In genomic region chr9:124478014-124478753, GRCh38 we compare ENCODE assay signal across 17 cellular contexts. TPM values are rescaled to one million over a fixed set of nuclear protein-coding genes. Genes with fewer than 3 reads are reported as not detected.
DNase-seq lines count a peak whose midpoint lies in the region; ATAC-seq, FAIRE-seq and TF ChIP-seq lines count a peak whose summit lies in the region.
"Had no signal": no experiment of that assay in that cellular context is flagged by ENCODE, and none has a peak within 500 bp of the region (broad histone marks: within the 10 kb centered on the region; RNA-seq: fewer than 3 reads in every experiment).

No MANE protein-coding gene starts in this region.

- no peak overlapping the region for H3K14ac ChIP-seq in mesenchymal stem cell (ENCODE audit: low read length in 2 of 2)

- H3K9me3 ChIP-seq in BE2C (no peaks in the 10 kb centered on the region), HAP-1 (no peaks in the 10 kb centered on the region), K562 (replicated peaks; ENCODE audit: control insufficient read depth, insufficient read depth, low read depth, low read length) (no peaks in the 10 kb centered on the region), mesenchymal stem cell (ENCODE audit: control insufficient read depth, low read length) (no peaks in the 10 kb centered on the region)
- H3K9me3 ChIP-seq: colonic mucosa had no signal

- H2BK12ac ChIP-seq in mesenchymal stem cell (ENCODE audit: low read length in 2 of 2): no peak overlapping the region

- no peak for TF ChIP-seq POLR2A in K562 (conservative IDR thresholded peaks at IDR 0.05)

- H3K27ac ChIP-seq in K562 (ENCODE audit: extremely low read depth, low read depth, low read length) (no peak overlapping the region), mesenchymal stem cell (ENCODE audit: low read length, poor library complexity, severe bottlenecking) (no peak overlapping the region)
- H3K27ac ChIP-seq: colonic mucosa, parathyroid adenoma had no signal

- DNase-seq in BE2C (peak; percentile 79), HAP-1 (ENCODE audit: low spot score in 2 of 2) (no peak), K562 (ENCODE audit: extremely low read depth in 1 of 4, low spot score in 3 of 4) (no peak), mesenchymal stem cell (no peak), mesenteric fat pad (ENCODE audit: low spot score) (no peak), SHP77 treated with DMSO at 0.1 percent for 48 hours (lab: John Stamatoyannopoulos, UW) (no peak), Kasumi-1 (lab: John Stamatoyannopoulos, UW) (no peak)
- DNase-seq: activated CD8-positive, alpha-beta memory T cell treated with anti-CD3 and anti-CD28 coated beads for 24 hours; activated naive CD4-positive, alpha-beta T cell treated with anti-CD3 and anti-CD28 coated beads for 36 hours; CD4-positive, alpha-beta T cell; colonic mucosa; left colon; NCI-H187; stimulated activated CD4-positive, alpha-beta T cell treated with anti-CD3 and anti-CD28 coated beads, Interleukin-4, amount 100 ng/mL, for 1 hour; stimulated activated naive CD4-positive, alpha-beta T cell had no signal

- peaks cover 14% of the 10 kb centered on the region for H3K4me1 ChIP-seq in BE2C
- H3K4me1 ChIP-seq in HAP-1: peaks cover 12% of the 10 kb centered on the region
- H3K4me1 ChIP-seq in K562 (replicated peaks in 1 of 2; ENCODE audit: control insufficient read depth in 2 of 2, insufficient read depth in 2 of 2, low read length in 2 of 2): peaks cover 0 to 59% of the 10 kb centered on the region in 2 experiments; a peak in 3 of 5 replicates
- H3K4me1 ChIP-seq in mesenchymal stem cell (ENCODE audit: control insufficient read depth, insufficient read depth, low read depth, low read length): peaks cover 11% of the 10 kb centered on the region
- H3K4me1 ChIP-seq: parathyroid adenoma had no signal

- peaks cover 14% of the 10 kb centered on the region for H4K20me1 ChIP-seq in K562 (replicated peaks; ENCODE audit: control insufficient read depth, insufficient read depth, low read length)

- no peak overlapping the region for H4K91ac ChIP-seq in mesenchymal stem cell (ENCODE audit: low read length)

- H4K8ac ChIP-seq in mesenchymal stem cell (ENCODE audit: low read length): peak overlapping the region; percentile 57

- TF ChIP-seq RAD21 in K562 (CRISPR knock-in tag; conservative IDR thresholded peaks at IDR 0.05 in 1 of 2, IDR thresholded peaks at IDR 0.05 in 1 of 2): no peak

- H3K36me3 ChIP-seq in BE2C: no peaks in the 10 kb centered on the region
- no peaks in the 10 kb centered on the region for H3K36me3 ChIP-seq in HAP-1 (replicated peaks)
- H3K36me3 ChIP-seq in K562 (ENCODE audit: control insufficient read depth, insufficient read depth, low read length): no peaks in the 10 kb centered on the region
- H3K36me3 ChIP-seq in mesenchymal stem cell (ENCODE audit: control insufficient read depth in 1 of 2, insufficient read depth in 2 of 2, low read depth in 1 of 2, low read length in 2 of 2): no peaks in the 10 kb centered on the region
- H3K36me3 ChIP-seq: colonic mucosa had no signal

- no peak for TF ChIP-seq CTCF in BE2C (IDR thresholded peaks at IDR 0.05; ENCODE audit: low read depth, low read length)
- no peak for TF ChIP-seq CTCF in K562 (IDR thresholded peaks at IDR 0.05 in 2 of 3, conservative IDR thresholded peaks at IDR 0.05 in 1 of 3; ENCODE audit: insufficient read depth in 2 of 3, low read depth in 1 of 3, low read length in 3 of 3)

- H2AFZ ChIP-seq in K562 (ENCODE audit: low read depth, low read length) (no peak overlapping the region), mesenchymal stem cell (ENCODE audit: low read depth, low read length) (no peak overlapping the region)
- H2AFZ ChIP-seq: parathyroid adenoma had no signal

- intact Hi-C loops in K562 (cut with micrococcal nuclease): no loop called here

- no peaks in the 10 kb centered on the region for H3K9me1 ChIP-seq in K562 (ENCODE audit: control insufficient read depth, insufficient read depth, low read length)

- H2BK5ac ChIP-seq in mesenchymal stem cell (ENCODE audit: low read depth, low read length, poor library complexity, severe bottlenecking): no peak overlapping the region

- peak overlapping the region in 1 of 2 experiments; percentile 71 for H3K23ac ChIP-seq in mesenchymal stem cell (ENCODE audit: low read length in 2 of 2)

- H2BK15ac ChIP-seq in mesenchymal stem cell (ENCODE audit: low read depth, poor library complexity, severe bottlenecking): peak overlapping the region; percentile 35

- no peak overlapping the region for H2AK5ac ChIP-seq in mesenchymal stem cell (ENCODE audit: low read length, severe bottlenecking)

- TF ChIP-seq EP300 in K562 (IDR thresholded peaks at IDR 0.05; ENCODE audit: low read length): no peak

- peak; percentile 26 for FAIRE-seq in K562 (lab: Jason Lieb, UNC)

- no peaks in the 10 kb centered on the region for H3K79me1 ChIP-seq in mesenchymal stem cell (replicated peaks; ENCODE audit: low read length, poor library complexity, severe bottlenecking)

- no peak overlapping the region for H3K18ac ChIP-seq in mesenchymal stem cell (ENCODE audit: low read depth in 1 of 2, low read length in 2 of 2)

- H3K4me2 ChIP-seq in K562 (ENCODE audit: insufficient read depth, low read length) (no peak overlapping the region), mesenchymal stem cell (ENCODE audit: low read length, poor library complexity, severe bottlenecking) (peak overlapping the region; percentile 19)

- CTCF ChIA-PET in K562 (lab: Yijun Ruan, JAX; ENCODE audit: low intra/inter-chr PET ratio): no interaction called here

- peak overlapping the region in 1 of 2 experiments; percentile 64; a peak in 2 of 4 replicates for H3K9ac ChIP-seq in K562 (ENCODE audit: insufficient read depth in 1 of 2, low read depth in 2 of 2, low read length in 2 of 2)
- H3K9ac ChIP-seq in mesenchymal stem cell (ENCODE audit: low read length): no peak overlapping the region
- H3K9ac ChIP-seq: parathyroid adenoma had no signal

- H3K79me2 ChIP-seq in K562 (ENCODE audit: control insufficient read depth, insufficient read depth, low read length): no peaks in the 10 kb centered on the region
- H3K79me2 ChIP-seq: parathyroid adenoma had no signal

- H3K4me3 ChIP-seq in BE2C (ENCODE audit: low read depth, low read length) (peak overlapping the region; percentile 55), HAP-1 (peak overlapping the region; percentile 13), K562 (no peak overlapping the region), mesenchymal stem cell (ENCODE audit: insufficient read depth in 1 of 2, low read depth in 1 of 2, low read length in 2 of 2) (no peak overlapping the region)
- H3K4me3 ChIP-seq: colonic mucosa had no signal

- H2BK120ac ChIP-seq in mesenchymal stem cell (ENCODE audit: low read depth, low read length): no peak overlapping the region

- no peaks in the 10 kb centered on the region; the same call in 1 of the 2 replicates for H3K27me3 ChIP-seq in BE2C
- no peaks in the 10 kb centered on the region for H3K27me3 ChIP-seq in HAP-1 (ENCODE audit: low read depth)
- peaks cover 4 to 57% of the 10 kb centered on the region in 2 experiments; a peak in 4 of 5 replicates for H3K27me3 ChIP-seq in K562 (ENCODE audit: control insufficient read depth in 2 of 2, insufficient read depth in 2 of 2, low read length in 2 of 2)
- H3K27me3 ChIP-seq in mesenchymal stem cell (ENCODE audit: control insufficient read depth in 1 of 2, insufficient read depth in 1 of 2, low read length in 2 of 2): peaks cover 67 to 86% of the 10 kb centered on the region in 2 experiments

- ATAC-seq in K562 (peak; percentile 14), HG03439 (IDR thresholded peaks at IDR 0.05; ENCODE audit: unreplicated experiment) (no peak)
- ATAC-seq: left colon had no signal

- WGBS in K562 (ENCODE audit: insufficient coverage, low coverage, missing lambda C conversion rate): 9% methylated on average over 20 of the region's 34 CpGs
- 11% methylated on average over 29 of the region's 34 CpGs for WGBS in mesenchymal stem cell

- BruUV-seq in K562 (replicated peaks; lab: Mats Ljungman, UMichigan): no TSS peak

- H3K4ac ChIP-seq in mesenchymal stem cell (ENCODE audit: low read depth in 1 of 2, low read length in 2 of 2): no peak overlapping the region

- in situ Hi-C loops in HAP-1 (cut with MboI; ENCODE audit: low sequenced_read_pairs): no loop called here
- in situ Hi-C loops in K562 (cut with MboI): no loop called here

- POLR2A ChIA-PET in K562 (lab: Yijun Ruan, JAX): no interaction called here

RNA-seq across cellular contexts. Expression of gene ADGRD2, which starts 27.9 kb away (rescaled TPM):
- 0.25 TPM for polyA plus RNA-seq in BE2C (2012; ENCODE audit: insufficient read depth, insufficient read length, low read depth)
- not detected in 2 replicates for total RNA-seq in K562 (2011; cell fraction: chromatin; rRNA removed; ENCODE audit: low replicate concordance)
- total RNA-seq in K562 (2011; cell fraction: nucleolus; rRNA removed): 0.17 TPM in 1 of 2 replicates, not detected in the other
- total RNA-seq in K562 (2011; cell fraction: nucleoplasm; rRNA removed): not detected in 2 replicates
- total RNA-seq in K562 (2014; rRNA removed): not detected in 2 replicates
- total RNA-seq in K562 (2014; rRNA removed; fragmentation: Illumina TruSeq; extraction: Trizol): not detected in 2 replicates
- total RNA-seq in K562 (2015; rRNA removed; fragmentation: Illumina TruSeq; extraction: Trizol): not detected in 2 replicates
- not detected in 2 replicates for total RNA-seq in K562 (2021)
- polyA plus RNA-seq in K562 (2011; rRNA removed): not detected in 2 replicates
- not detected in 2 replicates for polyA plus RNA-seq in K562 (2011; cell fraction: cytosol; rRNA removed)
- 0.28 TPM in 1 of 2 replicates, not detected in the other for polyA plus RNA-seq in K562 (2011; cell fraction: nucleus; rRNA removed)
- not detected in 2 replicates for polyA plus RNA-seq in K562 (2012)
- polyA plus RNA-seq in K562 (2014; fragmentation: Illumina TruSeq; extraction: Trizol): not detected in 2 replicates
- polyA plus RNA-seq in K562 (2014; fragmentation: Nextera tagmentation; extraction: Ambion mirVana): not detected
- polyA plus RNA-seq in K562 (2014; rRNA removed): not detected in 2 replicates
- not detected in 2 replicates for polyA minus RNA-seq in K562 (2011; rRNA and poly(A)+ RNA removed)
- not detected in 2 replicates for polyA minus RNA-seq in K562 (2011; cell fraction: cytosol; rRNA and poly(A)+ RNA removed)
- not detected in 2 replicates for polyA minus RNA-seq in K562 (2011; cell fraction: nucleus; rRNA and poly(A)+ RNA removed)
- polyA plus RNA-seq in mesenchymal stem cell (2013, experiment 1 of 2): not detected
- polyA plus RNA-seq in mesenchymal stem cell (2013, experiment 2 of 2): not detected
- total RNA-seq in mesenteric fat pad: not detected
- total RNA-seq: activated naive CD4-positive, alpha-beta T cell treated with anti-CD3 and anti-CD28 coated beads for 36 hours; CD4-positive, alpha-beta T cell; colonic mucosa; left colon had no signal

RNA-seq across cellular contexts. Expression of gene NR5A1, which starts 29.0 kb away (rescaled TPM):
- not detected for polyA plus RNA-seq in BE2C (2012; ENCODE audit: insufficient read depth, insufficient read length, low read depth)
- total RNA-seq in K562 (2011; cell fraction: chromatin; rRNA removed; ENCODE audit: low replicate concordance): 0.65 TPM in 1 of 2 replicates, not detected in the other
- total RNA-seq in K562 (2011; cell fraction: nucleolus; rRNA removed): not detected in 2 replicates
- 0.15 TPM in 1 of 2 replicates, not detected in the other for total RNA-seq in K562 (2011; cell fraction: nucleoplasm; rRNA removed)
- total RNA-seq in K562 (2014; rRNA removed): 0.32 TPM in 1 of 2 replicates, not detected in the other
- not detected in 2 replicates for total RNA-seq in K562 (2014; rRNA removed; fragmentation: Illumina TruSeq; extraction: Trizol)
- total RNA-seq in K562 (2015; rRNA removed; fragmentation: Illumina TruSeq; extraction: Trizol): not detected in 2 replicates
- total RNA-seq in K562 (2021): 0.20 and 0.40 TPM in 2 replicates
- polyA plus RNA-seq in K562 (2011; rRNA removed): 0.11 TPM in 1 of 2 replicates, not detected in the other
- polyA plus RNA-seq in K562 (2011; cell fraction: cytosol; rRNA removed): 0.49 TPM in 1 of 2 replicates, not detected in the other
- 0.26 TPM in 1 of 2 replicates, not detected in the other for polyA plus RNA-seq in K562 (2011; cell fraction: nucleus; rRNA removed)
- not detected in 2 replicates for polyA plus RNA-seq in K562 (2012)
- not detected in 2 replicates for polyA plus RNA-seq in K562 (2014; fragmentation: Illumina TruSeq; extraction: Trizol)
- polyA plus RNA-seq in K562 (2014; fragmentation: Nextera tagmentation; extraction: Ambion mirVana): not detected
- polyA plus RNA-seq in K562 (2014; rRNA removed): not detected in 2 replicates
- not detected in 2 replicates for polyA minus RNA-seq in K562 (2011; rRNA and poly(A)+ RNA removed)
- not detected in 2 replicates for polyA minus RNA-seq in K562 (2011; cell fraction: cytosol; rRNA and poly(A)+ RNA removed)
- 0.27 TPM in 1 of 2 replicates, not detected in the other for polyA minus RNA-seq in K562 (2011; cell fraction: nucleus; rRNA and poly(A)+ RNA removed)
- polyA plus RNA-seq in mesenchymal stem cell (2013, experiment 1 of 2): not detected
- not detected for polyA plus RNA-seq in mesenchymal stem cell (2013, experiment 2 of 2)
- not detected for total RNA-seq in mesenteric fat pad
- total RNA-seq: activated naive CD4-positive, alpha-beta T cell treated with anti-CD3 and anti-CD28 coated beads for 36 hours; CD4-positive, alpha-beta T cell; left colon had no signal

Comparison
In these comparisons a context has a peak if more than half of its experiments do, and no peak if none do; other contexts are left out.
1. H3K4me3 ChIP-seq: peak in BE2C (single experiment) and HAP-1 (single experiment); none in K562 (single experiment) and mesenchymal stem cell (0 of 2).